In the genomic region with DNA sequence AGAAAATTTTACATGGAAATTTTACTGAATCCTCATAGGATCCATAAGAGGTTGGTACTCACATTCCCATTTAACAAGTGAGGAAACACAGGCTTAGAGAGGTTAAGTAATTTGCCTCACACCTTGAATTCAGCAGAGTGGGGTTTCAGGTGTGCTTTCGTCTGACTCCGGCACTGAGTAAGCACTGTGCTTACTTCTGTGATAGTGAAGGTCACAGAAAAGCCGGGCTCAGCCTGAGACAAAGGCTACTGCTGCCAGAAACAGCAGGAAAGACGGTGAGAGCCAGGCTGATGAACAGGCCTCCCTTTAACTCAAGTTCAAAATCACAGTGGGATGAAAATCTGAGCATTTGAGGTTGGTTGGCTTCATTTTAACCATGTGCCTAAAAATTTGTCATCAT, we compare ENCODE assay signal across 21 cellular contexts.
"Had no signal": no experiment of that assay in that cellular context is flagged by ENCODE, and none has a peak within 500 bp of the region (broad histone marks: within the 10 kb centered on the region; RNA-seq: fewer than 3 reads in every experiment).

No MANE protein-coding gene starts in this region.

- H3K4me1 ChIP-seq: breast epithelium, testis had no signal

- H3K9me3 ChIP-seq: breast epithelium, heart right ventricle, mucosa of descending colon, testis, vagina had no signal

- H3K4me3 Mint-ChIP-seq: activated naive CD8-positive, alpha-beta T cell; activated T-cell treated with anti-CD3 and anti-CD28 coated beads, Interleukin-2, amount 50 U/mL, for 24 hours; activated T-helper 17 cell treated with anti-CD3 and anti-CD28 coated beads, Interleukin-2, amount 50 U/mL, for 72 hours; central memory CD8-positive, alpha-beta T cell; memory B cell; nephron progenitor cell; stimulated activated memory B cell treated with anti-CD40 and anti-IgM and Interleukin-4, amounts not matched to agents 10 μg/mL and 1 μg/mL and 100 μg/mL, for 72 hours; WTC11 had no signal

- H3K4me1 Mint-ChIP-seq: activated T-helper 17 cell treated with anti-CD3 and anti-CD28 coated beads, Interleukin-2, amount 50 U/mL, for 72 hours; central memory CD8-positive, alpha-beta T cell; stimulated activated memory B cell treated with anti-CD40 and anti-IgM and Interleukin-4, amounts not matched to agents 10 μg/mL and 1 μg/mL and 100 μg/mL, for 72 hours had no signal

- DNase-seq: activated CD4-positive, alpha-beta T cell treated with anti-CD3 and anti-CD28 coated beads, Interleukin-2, amount 50 U/mL, for 4 hours; activated CD8-positive, alpha-beta memory T cell treated with anti-CD3 and anti-CD28 coated beads for 24 hours; activated CD8-positive, alpha-beta memory T cell treated with anti-CD3 and anti-CD28 coated beads, Interleukin-2, amount 50 U/mL, for 4 hours; activated T-cell treated with anti-CD3 and anti-CD28 coated beads, Interleukin-2, amount 50 U/mL, for 24 hours; heart right ventricle; islet precursor cell; left cardiac atrium; mucosa of descending colon; nephron progenitor cell; stimulated activated CD4-positive, alpha-beta T cell treated with anti-CD3 and anti-CD28 coated beads, Interleukin-15, amount 100 ng/mL, for 24 hours; T1000; testis had no signal

- H3K36me3 Mint-ChIP-seq: activated naive CD8-positive, alpha-beta T cell; memory B cell; stimulated activated memory B cell treated with anti-CD40 and anti-IgM and Interleukin-4, amounts not matched to agents 10 μg/mL and 1 μg/mL and 100 μg/mL, for 72 hours; WTC11 had no signal

- H3K9me3 Mint-ChIP-seq: activated T-cell treated with anti-CD3 and anti-CD28 coated beads, Interleukin-2, amount 50 U/mL, for 24 hours; activated T-helper 17 cell treated with anti-CD3 and anti-CD28 coated beads, Interleukin-2, amount 50 U/mL, for 72 hours; central memory CD8-positive, alpha-beta T cell; memory B cell; nephron progenitor cell; stimulated activated memory B cell treated with anti-CD40 and anti-IgM and Interleukin-4, amounts not matched to agents 10 μg/mL and 1 μg/mL and 100 μg/mL, for 72 hours had no signal

- H3K36me3 ChIP-seq: breast epithelium, heart right ventricle, vagina had no signal

- H3K27me3 ChIP-seq: breast epithelium, testis, vagina had no signal

- H3K4me3 ChIP-seq: breast epithelium, heart right ventricle, mucosa of descending colon, smooth muscle cell, testis, vagina had no signal

- H3K4me2 ChIP-seq: smooth muscle cell had no signal

- H3K27ac ChIP-seq: breast epithelium, testis, vagina had no signal

- ATAC-seq: activated T-helper 17 cell treated with anti-CD3 and anti-CD28 coated beads, Interleukin-2, amount 50 U/mL, for 72 hours; heart right ventricle; left cardiac atrium; mucosa of descending colon; WTC11 had no signal

- H3K27ac Mint-ChIP-seq: activated naive CD8-positive, alpha-beta T cell; activated T-cell treated with anti-CD3 and anti-CD28 coated beads, Interleukin-2, amount 50 U/mL, for 24 hours; activated T-helper 17 cell treated with anti-CD3 and anti-CD28 coated beads, Interleukin-2, amount 50 U/mL, for 72 hours; memory B cell; nephron progenitor cell; stimulated activated memory B cell treated with anti-CD40 and anti-IgM and Interleukin-4, amounts not matched to agents 10 μg/mL and 1 μg/mL and 100 μg/mL, for 72 hours; WTC11 had no signal

- H3K27me3 Mint-ChIP-seq: stimulated activated memory B cell treated with anti-CD40 and anti-IgM and Interleukin-4, amounts not matched to agents 10 μg/mL and 1 μg/mL and 100 μg/mL, for 72 hours had no signal
